Comparison of ENCODE assay signal across 8 cellular contexts in the genomic region with DNA sequence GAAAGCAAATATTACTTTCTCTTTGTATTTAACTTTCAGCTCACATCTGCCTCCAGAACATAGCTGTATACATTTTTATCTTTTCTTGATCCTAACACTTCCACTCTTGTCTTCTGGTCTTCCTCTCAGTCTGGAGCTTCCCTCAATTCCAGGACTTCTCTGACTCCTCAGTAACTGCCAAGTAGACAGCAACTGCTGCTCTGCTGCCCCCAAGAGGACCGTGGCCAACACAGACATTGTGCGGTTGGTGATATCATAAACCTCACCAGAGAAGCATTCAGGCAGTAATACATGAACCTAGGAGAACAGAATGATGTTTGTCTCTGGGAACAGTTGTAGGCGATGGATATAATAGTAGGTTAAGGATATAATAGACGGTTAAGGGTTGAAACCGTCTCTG. TPM values are rescaled to one million over a fixed set of nuclear protein-coding genes. Genes with fewer than 3 reads are reported as not detected.
DNase-seq lines count a peak whose midpoint lies in the region; ATAC-seq, FAIRE-seq and TF ChIP-seq lines count a peak whose summit lies in the region.

No MANE protein-coding gene starts in this region.

- DNase-seq in DMS53 (lab: John Stamatoyannopoulos, UW) (peak; percentile 77), HK-2 (ENCODE audit: unreplicated experiment) (peak; percentile 32), RCC 7860 (ENCODE audit: low spot score) (peak; percentile 16), cardiac muscle cell (ENCODE audit: low read depth in 1 of 2, low spot score in 1 of 2) (peak; percentile 34 to 50), upper lobe of right lung (no peak)
- DNase-seq in activated naive CD4-positive, alpha-beta T cell treated with anti-CD3 and anti-CD28 coated beads, Interleukin-2, amount 50 U/mL, for 72 hours (ENCODE audit: low spot score in 2 of 2) = no peak
- no peak for DNase-seq in effector CD8-positive, alpha-beta T cell (lab: John Stamatoyannopoulos, UW)

- TF ChIP-seq CTCF in cardiac muscle cell (IDR thresholded peaks at IDR 0.05; ENCODE audit: low read depth, low read length) = peak; percentile 44
- TF ChIP-seq CTCF in upper lobe of right lung (IDR thresholded peaks at IDR 0.05) = peak; percentile 41

- FAIRE-seq in RCC 7860 (lab: Jason Lieb, UNC) = no peak

- peak; percentile 72 for ATAC-seq in upper lobe of right lung
- no peak for ATAC-seq in GM19463 (IDR thresholded peaks at IDR 0.05; ENCODE audit: unreplicated experiment)
- no peak for ATAC-seq in activated naive CD4-positive, alpha-beta T cell treated with anti-CD3 and anti-CD28 coated beads, Interleukin-2, amount 50 U/mL, for 72 hours

- peaks cover 12 to 13% of the 10 kb centered on the region in 2 donors for H3K9me3 Mint-ChIP-seq in activated naive CD4-positive, alpha-beta T cell treated with anti-CD3 and anti-CD28 coated beads, Interleukin-2, amount 50 U/mL, for 72 hours

- peaks cover 13% of the 10 kb centered on the region in 2 donors for H3K36me3 Mint-ChIP-seq in activated naive CD4-positive, alpha-beta T cell treated with anti-CD3 and anti-CD28 coated beads, Interleukin-2, amount 50 U/mL, for 72 hours

- H3K27ac Mint-ChIP-seq in activated naive CD4-positive, alpha-beta T cell treated with anti-CD3 and anti-CD28 coated beads, Interleukin-2, amount 50 U/mL, for 72 hours = no peak overlapping the region

- no peaks in the 10 kb centered on the region for H3K27me3 ChIP-seq in cardiac muscle cell
- H3K27me3 ChIP-seq in upper lobe of right lung = no peaks in the 10 kb centered on the region

- no peak overlapping the region for H3K4me3 ChIP-seq in cardiac muscle cell
- no peak overlapping the region for H3K4me3 ChIP-seq in upper lobe of right lung

- H3K27ac ChIP-seq in cardiac muscle cell = no peak overlapping the region
- no peak overlapping the region for H3K27ac ChIP-seq in upper lobe of right lung

- intact Hi-C loops in upper lobe of right lung (cut with DNase I) = no loop called here

- H3K9me3 ChIP-seq in cardiac muscle cell (ENCODE audit: low read depth) (no peaks in the 10 kb centered on the region), upper lobe of right lung (peaks cover 5% of the 10 kb centered on the region)

- H3K36me3 ChIP-seq in cardiac muscle cell = no peaks in the 10 kb centered on the region
- H3K36me3 ChIP-seq in upper lobe of right lung = no peaks in the 10 kb centered on the region

- H3K4me1 ChIP-seq in cardiac muscle cell (ENCODE audit: low read depth) = no peaks in the 10 kb centered on the region
- no peaks in the 10 kb centered on the region for H3K4me1 ChIP-seq in upper lobe of right lung

RNA-seq across cellular contexts. Expression of gene FGF12, which starts 45.2 kb away (rescaled TPM):
- total RNA-seq in cardiac muscle cell (1.1 and 1.2 TPM in 2 replicates), upper lobe of right lung (3.2 TPM)
- 1.5 and 1.7 TPM in 2 replicates for polyA plus RNA-seq in cardiac muscle cell
- not detected for total RNA-seq in activated naive CD4-positive, alpha-beta T cell treated with anti-CD3 and anti-CD28 coated beads, Interleukin-2, amount 50 U/mL, for 72 hours

Comparison
In these comparisons a context has a peak if more than half of its experiments do, and no peak if none do; other contexts are left out.
1. DNase-seq: peak in DMS53 (single experiment), HK-2 (single experiment), RCC 7860 (single experiment) and cardiac muscle cell (2 of 2); none in upper lobe of right lung (single experiment), activated naive CD4-positive, alpha-beta T cell treated with anti-CD3 and anti-CD28 coated beads, Interleukin-2, amount 50 U/mL, for 72 hours (0 of 2) and effector CD8-positive, alpha-beta T cell (single experiment).